In genomic region chr16:16185095-16185494, GRCh38 we compare ENCODE assay signal across 8 cellular contexts. TPM values are rescaled to one million over a fixed set of nuclear protein-coding genes. Genes with fewer than 3 reads are reported as not detected.
"Had no signal": no experiment of that assay in that cellular context is flagged by ENCODE, and none has a peak within 500 bp of the region (broad histone marks: within the 10 kb centered on the region; RNA-seq: fewer than 3 reads in every experiment).

No MANE protein-coding gene starts in this region.

- H3K4me3 ChIP-seq: GM12878 had no signal

- ATAC-seq: GM12878 had no signal

- DNase-seq: GDM1, GF-D8 had no signal

- FAIRE-seq: G401.6, GM12878, GM12891, GM12892, GM18507, GM19239 had no signal

RNA-seq across cellular contexts. Expression of gene ABCC6, which starts 38.2 kb away (rescaled TPM):
- total RNA-seq: GM12878 had no signal
